36 cellular contexts compared by ENCODE assay signal in the genomic region with DNA sequence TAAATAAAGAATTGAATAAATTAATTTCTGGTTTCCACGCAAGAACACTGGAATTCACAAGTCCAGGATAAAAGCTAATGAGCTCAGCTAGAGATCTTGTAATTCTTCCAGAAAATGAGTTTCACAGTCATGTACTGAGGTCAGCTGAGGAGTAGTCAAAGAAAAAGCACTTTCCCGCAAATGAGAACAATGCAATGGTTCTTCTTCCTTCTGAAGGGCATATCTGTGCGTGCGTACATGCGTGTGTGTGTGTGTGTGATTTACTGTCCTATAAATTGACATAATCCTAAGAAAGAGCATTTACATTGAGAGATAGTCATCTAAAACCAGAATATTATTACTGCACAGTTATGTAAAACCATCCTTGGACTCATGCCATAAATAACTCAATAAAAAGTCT.
"Had no signal": no experiment of that assay in that cellular context is flagged by ENCODE, and none has a peak within 500 bp of the region (broad histone marks: within the 10 kb centered on the region; RNA-seq: fewer than 3 reads in every experiment).

No MANE protein-coding gene starts in this region.

- H3K4me1 Mint-ChIP-seq: activated B cell treated with CpG ODN at 0.5 μM for 24 hours; activated CD4-positive, alpha-beta T cell treated with anti-CD3 and anti-CD28 coated beads for 36 hours; activated CD4-positive, alpha-beta T cell treated with anti-CD3 and anti-CD28 coated beads, Interleukin-2, amount 10 ng/mL, durations not matched to agents 24 days and 14 days; activated CD8-positive, alpha-beta memory T cell treated with anti-CD3 and anti-CD28 coated beads, Interleukin-2, amount 10 ng/mL, durations not matched to agents 7 days and 5 days; activated naive CD4-positive, alpha-beta T cell treated with anti-CD3 and anti-CD28 coated beads, Interleukin-2, amount 50 U/mL, for 24 hours; activated naive CD8-positive, alpha-beta T cell treated with anti-CD3 and anti-CD28 coated beads for 36 hours; activated naive CD8-positive, alpha-beta T cell treated with anti-CD3 and anti-CD28 coated beads, Interleukin-2, amount 50 U/mL, for 24 hours; brain; T-helper 17 cell had no signal

- H3K36me3 Mint-ChIP-seq: activated CD4-positive, alpha-beta memory T cell treated with anti-CD3 and anti-CD28 coated beads for 36 hours; activated CD8-positive, alpha-beta memory T cell treated with anti-CD3 and anti-CD28 coated beads, Interleukin-2, amount 10 ng/mL, durations not matched to agents 7 days and 5 days; activated naive CD4-positive, alpha-beta T cell treated with anti-CD3 and anti-CD28 coated beads, Interleukin-2, amount 50 U/mL, for 24 hours; activated naive CD8-positive, alpha-beta T cell treated with anti-CD3 and anti-CD28 coated beads for 36 hours; brain had no signal

- H3K27ac Mint-ChIP-seq: activated B cell treated with CpG ODN at 0.5 μM for 24 hours; activated CD4-positive, alpha-beta memory T cell treated with anti-CD3 and anti-CD28 coated beads for 36 hours; activated CD4-positive, alpha-beta T cell treated with anti-CD3 and anti-CD28 coated beads for 36 hours; activated CD4-positive, alpha-beta T cell treated with anti-CD3 and anti-CD28 coated beads, Interleukin-2, amount 10 ng/mL, durations not matched to agents 24 days and 14 days; activated CD8-positive, alpha-beta memory T cell treated with anti-CD3 and anti-CD28 coated beads, Interleukin-2, amount 10 ng/mL, durations not matched to agents 7 days and 5 days; activated CD8-positive, alpha-beta T cell treated with anti-CD3 and anti-CD28 coated beads, Interleukin-2, amount 10 ng/mL, durations not matched to agents 7 days and 5 days; activated naive CD4-positive, alpha-beta T cell treated with anti-CD3 and anti-CD28 coated beads for 36 hours; activated naive CD4-positive, alpha-beta T cell treated with anti-CD3 and anti-CD28 coated beads, Interleukin-2, amount 50 U/mL, for 24 hours; activated naive CD8-positive, alpha-beta T cell treated with anti-CD3 and anti-CD28 coated beads for 36 hours; activated naive CD8-positive, alpha-beta T cell treated with anti-CD3 and anti-CD28 coated beads, Interleukin-2, amount 50 U/mL, for 24 hours; activated T-helper 1 cell treated with anti-CD3 and anti-CD28 coated beads, Interleukin-12 subunit alpha, Interleukin-12 subunit beta, Interleukin-2, Interleukin-4 antibody, amounts not matched to agents 30 ng/mL and 10 ng/mL and 1 ng/mL, durations not matched to agents 14 hours and 24 hours and 36 hours; activated T-helper 2 cell treated with anti-CD3 and anti-CD28 coated beads, Interferon-gamma antibody, Interleukin-2, Interleukin-4, amounts not matched to agents 10 μg/mL and 5 μg/mL and 100 μg/mL, durations not matched to agents 14 hours and 24 hours and 36 hours; brain; effector memory CD8-positive, alpha-beta T cell; T-helper 17 cell; T-helper 2 cell treated with Interferon-gamma antibody and Interleukin-4, amounts not matched to agents 5 μg/mL and 100 μg/mL, for 36 hours had no signal

- H3K4me1 ChIP-seq: adrenal gland, breast epithelium, gastrocnemius medialis, heart left ventricle had no signal

- H3K27me3 ChIP-seq: adrenal gland, breast epithelium, cardiac muscle cell, gastrocnemius medialis, heart left ventricle had no signal

- H3K9me3 Mint-ChIP-seq: activated CD4-positive, alpha-beta T cell treated with anti-CD3 and anti-CD28 coated beads, Interleukin-2, amount 10 ng/mL, durations not matched to agents 24 days and 14 days; activated naive CD4-positive, alpha-beta T cell treated with anti-CD3 and anti-CD28 coated beads, Interleukin-2, amount 50 U/mL, for 24 hours; brain had no signal

- DNase-seq: activated B cell treated with CpG ODN at 0.5 μM for 24 hours; activated CD4-positive, alpha-beta memory T cell treated with anti-CD3 and anti-CD28 coated beads for 36 hours; activated CD4-positive, alpha-beta T cell treated with anti-CD3 and anti-CD28 coated beads for 36 hours; activated CD4-positive, alpha-beta T cell treated with anti-CD3 and anti-CD28 coated beads, Interleukin-2, amount 10 ng/mL, durations not matched to agents 24 days and 14 days; activated CD8-positive, alpha-beta memory T cell treated with anti-CD3 and anti-CD28 coated beads, Interleukin-2, amount 10 ng/mL, durations not matched to agents 7 days and 5 days; activated CD8-positive, alpha-beta memory T cell treated with anti-CD3 and anti-CD28 coated beads, Interleukin-2, amount 50 U/mL, for 4 hours; activated CD8-positive, alpha-beta T cell treated with anti-CD3 and anti-CD28 coated beads, Interleukin-2, amount 10 ng/mL, durations not matched to agents 7 days and 5 days; activated effector memory CD4-positive, alpha-beta T cell treated with anti-CD3 and anti-CD28 coated beads, Interleukin-2, amount 50 U/mL, for 16 hours; activated naive CD4-positive, alpha-beta T cell treated with anti-CD3 and anti-CD28 coated beads for 36 hours; activated naive CD8-positive, alpha-beta T cell treated with anti-CD3 and anti-CD28 coated beads for 36 hours; activated naive CD8-positive, alpha-beta T cell treated with anti-CD3 and anti-CD28 coated beads, Interleukin-2, amount 50 U/mL, for 24 hours; activated T-cell treated with anti-CD3 and anti-CD28 coated beads, Interleukin-2, amount 50 U/mL, for 1 hour; activated T-cell treated with anti-CD3 and anti-CD28 coated beads, Interleukin-2, amount 50 U/mL, for 48 hours; adrenal gland; aorta; central memory CD4-positive, alpha-beta T cell; cerebellar nuclear complex; cortex of kidney; dermis blood vessel endothelial cell; effector CD4-positive, alpha-beta T cell; effector memory CD8-positive, alpha-beta T cell; foreskin fibroblast; gastrocnemius medialis; glutamatergic neuron; heart left ventricle; T-helper 1 cell; T-helper 17 cell; T1000; WERI-Rb-1 had no signal

- H3K36me3 ChIP-seq: adrenal gland, breast epithelium, cardiac muscle cell, gastrocnemius medialis, heart left ventricle, WERI-Rb-1 had no signal

- H3K27me3 Mint-ChIP-seq: activated B cell treated with CpG ODN at 0.5 μM for 24 hours; activated CD4-positive, alpha-beta memory T cell treated with anti-CD3 and anti-CD28 coated beads for 36 hours; activated CD4-positive, alpha-beta T cell treated with anti-CD3 and anti-CD28 coated beads for 36 hours; activated CD4-positive, alpha-beta T cell treated with anti-CD3 and anti-CD28 coated beads, Interleukin-2, amount 10 ng/mL, durations not matched to agents 24 days and 14 days; activated CD8-positive, alpha-beta memory T cell treated with anti-CD3 and anti-CD28 coated beads, Interleukin-2, amount 10 ng/mL, durations not matched to agents 7 days and 5 days; activated naive CD4-positive, alpha-beta T cell treated with anti-CD3 and anti-CD28 coated beads, Interleukin-2, amount 50 U/mL, for 24 hours; activated naive CD8-positive, alpha-beta T cell treated with anti-CD3 and anti-CD28 coated beads for 36 hours; activated naive CD8-positive, alpha-beta T cell treated with anti-CD3 and anti-CD28 coated beads, Interleukin-2, amount 50 U/mL, for 24 hours; brain; effector memory CD8-positive, alpha-beta T cell; T-helper 17 cell had no signal

- H3K4me3 Mint-ChIP-seq: activated B cell treated with CpG ODN at 0.5 μM for 24 hours; activated CD4-positive, alpha-beta memory T cell treated with anti-CD3 and anti-CD28 coated beads for 36 hours; activated CD4-positive, alpha-beta T cell treated with anti-CD3 and anti-CD28 coated beads for 36 hours; activated CD4-positive, alpha-beta T cell treated with anti-CD3 and anti-CD28 coated beads, Interleukin-2, amount 10 ng/mL, durations not matched to agents 24 days and 14 days; activated CD8-positive, alpha-beta memory T cell treated with anti-CD3 and anti-CD28 coated beads, Interleukin-2, amount 10 ng/mL, durations not matched to agents 7 days and 5 days; activated CD8-positive, alpha-beta T cell treated with anti-CD3 and anti-CD28 coated beads, Interleukin-2, amount 10 ng/mL, durations not matched to agents 7 days and 5 days; activated naive CD4-positive, alpha-beta T cell treated with anti-CD3 and anti-CD28 coated beads for 36 hours; activated naive CD4-positive, alpha-beta T cell treated with anti-CD3 and anti-CD28 coated beads, Interleukin-2, amount 50 U/mL, for 24 hours; activated naive CD8-positive, alpha-beta T cell treated with anti-CD3 and anti-CD28 coated beads for 36 hours; activated naive CD8-positive, alpha-beta T cell treated with anti-CD3 and anti-CD28 coated beads, Interleukin-2, amount 50 U/mL, for 24 hours; activated T-helper 1 cell treated with anti-CD3 and anti-CD28 coated beads, Interleukin-12 subunit alpha, Interleukin-12 subunit beta, Interleukin-2, Interleukin-4 antibody, amounts not matched to agents 30 ng/mL and 10 ng/mL and 1 ng/mL, durations not matched to agents 14 hours and 24 hours and 36 hours; brain; effector memory CD8-positive, alpha-beta T cell; T-helper 17 cell; T-helper 2 cell treated with Interferon-gamma antibody and Interleukin-4, amounts not matched to agents 5 μg/mL and 100 μg/mL, for 36 hours had no signal

- H3K9me3 ChIP-seq: adrenal gland, breast epithelium, gastrocnemius medialis, heart left ventricle had no signal

- H3K27ac ChIP-seq: adrenal gland, breast epithelium, cardiac muscle cell, gastrocnemius medialis, heart left ventricle, WERI-Rb-1 had no signal

- H3K4me3 ChIP-seq: adrenal gland, breast epithelium, cardiac muscle cell, gastrocnemius medialis, heart left ventricle had no signal
